In the genomic region with DNA sequence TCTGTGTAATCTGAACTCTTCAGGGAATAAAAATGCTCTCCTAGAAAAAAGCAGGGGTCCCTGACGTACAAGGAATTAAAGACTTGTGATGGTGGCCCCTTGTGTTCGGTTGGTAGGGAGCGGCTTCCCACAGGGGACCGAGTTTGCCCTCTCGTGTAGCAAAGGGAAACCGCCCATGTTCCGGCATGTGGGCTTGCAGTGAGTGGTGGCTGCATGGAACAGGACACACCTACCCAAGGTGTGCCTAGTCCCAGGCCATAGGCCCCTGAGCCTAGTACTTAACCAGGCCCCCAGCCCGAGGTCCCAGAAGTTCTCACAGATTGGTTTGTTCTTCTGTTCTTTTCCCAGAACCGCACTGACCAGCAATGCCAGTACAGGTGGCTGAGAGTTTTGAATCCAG, we compare ENCODE assay signal across 14 cellular contexts. TPM values are rescaled to one million over a fixed set of nuclear protein-coding genes. Genes with fewer than 3 reads are reported as not detected.
A peak's percentile ranks its signal among the peaks of the same experiment; 100 is the strongest.
DNase-seq lines count a peak whose midpoint lies in the region; ATAC-seq and TF ChIP-seq lines count a peak whose summit lies in the region.
"Had no signal": no experiment of that assay in that cellular context is flagged by ENCODE, and none has a peak within 500 bp of the region (broad histone marks: within the 10 kb centered on the region; RNA-seq: fewer than 3 reads in every experiment).

No MANE protein-coding gene starts in this region.

- peak overlapping the region; percentile 13 for H3K4me3 ChIP-seq in GM12865 (ENCODE audit: low read depth, low read length)

- ATAC-seq in GM21515 (IDR thresholded peaks at IDR 0.05; ENCODE audit: unreplicated experiment) (peak; percentile 33), HG03064 (IDR thresholded peaks at IDR 0.05; ENCODE audit: low read depth, unreplicated experiment) (peak; percentile 21), left cardiac atrium (no peak), GM18519 (IDR thresholded peaks at IDR 0.05; ENCODE audit: low FRiP score, unreplicated experiment) (no peak)

- no peak for TF ChIP-seq CTCF in GM12865 (IDR thresholded peaks at IDR 0.05; ENCODE audit: insufficient read depth, low read depth, low read length, missing control alignments)

- DNase-seq in GM12865 (ENCODE audit: low read depth), result peak; percentile 71
- peak; percentile 60 for DNase-seq in RPMI8226
- no peak for DNase-seq in left cardiac atrium
- no peak for DNase-seq in HPDE6-E6E7 (ENCODE audit: extremely low spot score)
- DNase-seq in HuH-7 (ENCODE audit: low spot score), result no peak
- DNase-seq: activated CD4-positive, alpha-beta T cell treated with anti-CD3 and anti-CD28 coated beads, Interleukin-2, amount 10 ng/mL, durations not matched to agents 24 days and 14 days; activated naive CD8-positive, alpha-beta T cell treated with anti-CD3 and anti-CD28 coated beads, Interleukin-2, amount 10 ng/mL, durations not matched to agents 7 days and 5 days; HCEC 1CT had no signal

- intact Hi-C loops in left cardiac atrium (cut with DNase I), result loop anchor here in 1 of 2 donors (10.0 kb wide), 1 partner anchor 62 kb away; no protein-coding TSS in a partner anchor

RNA-seq across cellular contexts. Expression of gene MYBL2, which starts 15.5 kb away (rescaled TPM):
- total RNA-seq in left cardiac atrium, result 1 to 10 TPM in 1 of 2 donors, under 1 TPM in 1; 0.37 to 2.3 TPM

RNA-seq across cellular contexts. Expression of gene GTSF1L, which starts 44.4 kb away (rescaled TPM):
- not detected for total RNA-seq in left cardiac atrium
- total RNA-seq: activated CD4-positive, alpha-beta T cell treated with anti-CD3 and anti-CD28 coated beads, Interleukin-2, amount 10 ng/mL, durations not matched to agents 24 days and 14 days; activated naive CD8-positive, alpha-beta T cell treated with anti-CD3 and anti-CD28 coated beads, Interleukin-2, amount 10 ng/mL, durations not matched to agents 7 days and 5 days; lung microvascular endothelial cell; M059J; progenitor cell of endocrine pancreas had no signal

Comparison
In these comparisons a context has a peak if more than half of its experiments do, and no peak if none do; other contexts are left out.
1. DNase-seq: peak in GM12865 (single experiment) and RPMI8226 (single experiment); none in left cardiac atrium (single experiment), HPDE6-E6E7 (single experiment) and HuH-7 (single experiment).
2. ATAC-seq: peak in GM21515 (single experiment) and HG03064 (single experiment); none in left cardiac atrium (0 of 2) and GM18519 (single experiment).